In the genomic region with DNA sequence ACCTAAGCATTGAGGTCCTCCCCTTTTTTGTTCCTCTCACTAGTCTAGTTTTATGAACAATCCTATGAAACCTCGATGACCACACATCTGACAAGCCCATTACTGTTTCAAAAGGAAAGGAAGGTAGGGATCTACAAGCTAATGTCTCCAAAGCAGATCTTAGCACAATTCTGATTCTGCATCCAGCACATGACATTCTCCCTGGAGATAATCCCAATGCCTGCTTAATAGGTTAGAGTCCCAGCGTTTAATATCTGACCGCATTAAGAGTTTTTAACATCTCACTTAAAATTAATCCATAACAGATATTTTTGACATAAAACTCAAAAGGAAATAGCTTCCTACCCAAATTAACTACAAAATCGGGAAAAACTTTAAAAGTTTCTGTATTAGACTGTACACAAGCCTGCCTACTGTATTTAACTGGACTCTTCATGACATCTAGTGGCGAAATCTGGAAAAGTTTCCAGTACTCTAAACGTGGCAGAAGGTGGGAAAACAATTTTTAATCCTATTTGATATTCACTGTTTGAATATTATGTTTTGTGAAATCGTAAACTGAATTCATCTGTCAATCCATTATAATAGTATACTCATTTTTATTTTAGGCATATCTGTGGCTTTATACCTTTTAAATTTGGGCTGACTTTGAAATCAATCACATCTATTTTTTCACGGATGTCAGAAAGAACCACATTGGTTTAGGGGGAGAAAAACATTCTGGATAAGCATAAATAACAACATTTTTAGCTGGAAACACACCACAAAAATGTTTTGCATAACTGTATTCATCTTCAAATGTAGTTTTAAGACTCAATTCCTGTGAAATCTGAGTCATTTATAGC, we compare ENCODE assay signal across 8 cellular contexts.
DNase-seq lines count a peak whose midpoint lies in the region; ATAC-seq and TF ChIP-seq lines count a peak whose summit lies in the region.

No MANE protein-coding gene starts in this region.

- intact Hi-C loops in activated CD4-positive, alpha-beta T cell treated with anti-CD3 and anti-CD28 coated beads, Interleukin-2, amount 10 ng/mL, durations not matched to agents 24 days and 14 days (cut with micrococcal nuclease): loop anchor here (1.0 kb wide), 2 partner anchors 1161 to 1342 kb away; no protein-coding TSS in a partner anchor
- intact Hi-C loops in activated CD4-positive, alpha-beta T cell treated with anti-CD3 and anti-CD28 coated beads for 36 hours (cut with DNase I, micrococcal nuclease): loop anchor here (1.0 to 10.0 kb wide), 4 partner anchors 221 to 1342 kb away; no protein-coding TSS in a partner anchor
- intact Hi-C loops in dorsolateral prefrontal cortex (cut with DNase I): loop anchor here (5.0 to 10.0 kb wide), 9 partner anchors 191 to 1901 kb away; no protein-coding TSS in a partner anchor

- no peak overlapping the region for H3K27ac Mint-ChIP-seq in activated CD4-positive, alpha-beta T cell treated with anti-CD3 and anti-CD28 coated beads, Interleukin-2, amount 10 ng/mL, durations not matched to agents 24 days and 14 days
- H3K27ac Mint-ChIP-seq in activated CD4-positive, alpha-beta T cell treated with anti-CD3 and anti-CD28 coated beads for 36 hours: no peak overlapping the region
- no peak overlapping the region for H3K27ac Mint-ChIP-seq in mesothelial cell of epicardium

- no peak overlapping the region for H3K4me3 Mint-ChIP-seq in activated CD4-positive, alpha-beta T cell treated with anti-CD3 and anti-CD28 coated beads, Interleukin-2, amount 10 ng/mL, durations not matched to agents 24 days and 14 days
- no peak overlapping the region for H3K4me3 Mint-ChIP-seq in activated CD4-positive, alpha-beta T cell treated with anti-CD3 and anti-CD28 coated beads for 36 hours
- H3K4me3 Mint-ChIP-seq in mesothelial cell of epicardium: no peak overlapping the region

- H3K4me3 ChIP-seq in dorsolateral prefrontal cortex: peak overlapping the region in 11 of 59 donors; percentile 1 to 41 (median 14)

- no peaks in the 10 kb centered on the region for H3K4me1 Mint-ChIP-seq in activated CD4-positive, alpha-beta T cell treated with anti-CD3 and anti-CD28 coated beads, Interleukin-2, amount 10 ng/mL, durations not matched to agents 24 days and 14 days
- H3K4me1 Mint-ChIP-seq in activated CD4-positive, alpha-beta T cell treated with anti-CD3 and anti-CD28 coated beads for 36 hours: no peaks in the 10 kb centered on the region
- peaks cover 24% of the 10 kb centered on the region for H3K4me1 Mint-ChIP-seq in mesothelial cell of epicardium

- H3K36me3 Mint-ChIP-seq in activated CD4-positive, alpha-beta T cell treated with anti-CD3 and anti-CD28 coated beads, Interleukin-2, amount 10 ng/mL, durations not matched to agents 24 days and 14 days (ENCODE audit: low read depth): no peaks in the 10 kb centered on the region
- no peaks in the 10 kb centered on the region for H3K36me3 Mint-ChIP-seq in activated CD4-positive, alpha-beta T cell treated with anti-CD3 and anti-CD28 coated beads for 36 hours (ENCODE audit: low read depth)
- H3K36me3 Mint-ChIP-seq in mesothelial cell of epicardium: peaks cover 8% of the 10 kb centered on the region

- H3K9me3 Mint-ChIP-seq in activated CD4-positive, alpha-beta T cell treated with anti-CD3 and anti-CD28 coated beads, Interleukin-2, amount 10 ng/mL, durations not matched to agents 24 days and 14 days: no peaks in the 10 kb centered on the region
- H3K9me3 Mint-ChIP-seq in activated CD4-positive, alpha-beta T cell treated with anti-CD3 and anti-CD28 coated beads for 36 hours (ENCODE audit: low read depth): no peaks in the 10 kb centered on the region
- peaks cover 16% of the 10 kb centered on the region for H3K9me3 Mint-ChIP-seq in mesothelial cell of epicardium

- ATAC-seq in activated CD4-positive, alpha-beta T cell treated with anti-CD3 and anti-CD28 coated beads for 36 hours: no peak
- no peak for ATAC-seq in HG03469 (IDR thresholded peaks at IDR 0.05; ENCODE audit: unreplicated experiment)

- CTCF ChIA-PET in activated CD4-positive, alpha-beta T cell treated with anti-CD3 and anti-CD28 coated beads for 36 hours (lab: Charles Lee): interaction anchor here (0.7 to 2.4 kb wide), 8 partner anchors 10 to 1342 kb away, joined by 3 to 16 read pairs (median 3); no protein-coding TSS in a partner anchor

- POLR2A ChIA-PET in activated CD4-positive, alpha-beta T cell treated with anti-CD3 and anti-CD28 coated beads for 36 hours (lab: Charles Lee): no interaction called here

- peak; percentile 65 for DNase-seq in activated CD4-positive, alpha-beta T cell treated with anti-CD3 and anti-CD28 coated beads, Interleukin-2, amount 10 ng/mL, durations not matched to agents 24 days and 14 days
- DNase-seq in activated CD4-positive, alpha-beta T cell treated with anti-CD3 and anti-CD28 coated beads for 36 hours: no peak
- peak; percentile 67 for DNase-seq in HT-29 (ENCODE audit: low spot score)
- peak; percentile 4 for DNase-seq in NOMO-1 treated with dmso at 0.1 percent for 144 hours (lab: John Stamatoyannopoulos, UW; ENCODE audit: unreplicated experiment)
- DNase-seq in dorsolateral prefrontal cortex: peak in 1 of 10 donors; percentile 11
- DNase-seq in mesothelial cell of epicardium (ENCODE audit: low spot score in 2 of 2, unreplicated experiment in 2 of 2): no peak
- DNase-seq in OCI-M2 (lab: John Stamatoyannopoulos, UW; ENCODE audit: unreplicated experiment): no peak

- TF ChIP-seq CTCF in dorsolateral prefrontal cortex (IDR thresholded peaks at IDR 0.05 in 54 of 56, conservative IDR thresholded peaks at IDR 0.05 in 2 of 56; ENCODE audit: low read depth in 1 of 56, partially characterized antibody in 56 of 56) (peak; percentile 69 to 94 (median 83)), mesothelial cell of epicardium (IDR thresholded peaks at IDR 0.05; ENCODE audit: unreplicated experiment) (peak; percentile 59)

- peaks cover 7% of the 10 kb centered on the region for H3K27me3 Mint-ChIP-seq in activated CD4-positive, alpha-beta T cell treated with anti-CD3 and anti-CD28 coated beads, Interleukin-2, amount 10 ng/mL, durations not matched to agents 24 days and 14 days
- H3K27me3 Mint-ChIP-seq in activated CD4-positive, alpha-beta T cell treated with anti-CD3 and anti-CD28 coated beads for 36 hours: peaks cover 11% of the 10 kb centered on the region
- no peaks in the 10 kb centered on the region for H3K27me3 Mint-ChIP-seq in mesothelial cell of epicardium (ENCODE audit: low read depth)

- no peaks in the 10 kb centered on the region for H3K27me3 ChIP-seq in dorsolateral prefrontal cortex

- H3K27ac ChIP-seq in dorsolateral prefrontal cortex: peak overlapping the region in 18 of 59 donors; percentile 3 to 57 (median 21)

Comparison
In these comparisons a context has a peak if more than half of its experiments do, and no peak if none do; other contexts are left out.
1. DNase-seq: peak in activated CD4-positive, alpha-beta T cell treated with anti-CD3 and anti-CD28 coated beads, Interleukin-2, amount 10 ng/mL, durations not matched to agents 24 days and 14 days (single experiment), HT-29 (single experiment) and NOMO-1 treated with dmso at 0.1 percent for 144 hours (single experiment); none in activated CD4-positive, alpha-beta T cell treated with anti-CD3 and anti-CD28 coated beads for 36 hours (single experiment), mesothelial cell of epicardium (0 of 2) and OCI-M2 (single experiment).